In the genomic region with DNA sequence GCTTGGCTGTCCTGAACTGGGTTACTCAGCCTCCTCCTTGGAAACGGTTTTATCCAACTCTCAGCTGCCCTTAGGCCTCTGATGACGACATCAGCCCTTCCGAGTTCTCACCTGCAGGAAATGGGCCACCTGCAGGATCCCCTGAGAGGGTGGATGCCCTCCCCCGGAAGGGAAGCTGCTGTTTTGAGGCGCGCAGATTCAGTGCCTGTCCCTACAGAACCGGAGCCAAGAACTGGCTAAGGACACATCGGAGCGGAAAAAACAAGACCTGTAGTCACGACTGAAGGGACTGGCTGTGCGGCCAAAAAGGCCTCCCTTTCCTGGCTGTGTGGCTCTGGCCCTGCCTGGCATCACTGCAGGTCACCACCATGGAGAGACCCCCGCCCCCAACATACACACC, we compare ENCODE assay signal across 24 cellular contexts. TPM values are rescaled to one million over a fixed set of nuclear protein-coding genes. Genes with fewer than 3 reads are reported as not detected.
DNase-seq lines count a peak whose midpoint lies in the region; ATAC-seq and TF ChIP-seq lines count a peak whose summit lies in the region.
"Had no signal": no experiment of that assay in that cellular context is flagged by ENCODE, and none has a peak within 500 bp of the region (broad histone marks: within the 10 kb centered on the region; RNA-seq: fewer than 3 reads in every experiment).

No MANE protein-coding gene starts in this region.

- DNase-seq in DMS53 (lab: John Stamatoyannopoulos, UW) (peak; percentile 36), DMS53 treated with DMSO at 0.1 percent for 48 hours (lab: John Stamatoyannopoulos, UW; ENCODE audit: unreplicated experiment) (no peak), cerebellar cortex (ENCODE audit: low spot score) (peak; percentile 86), left ventricle myocardium superior (peak; percentile 27), transverse colon (peak; percentile 49), SK-N-SH (no peak)
- DNase-seq: activated CD4-positive, alpha-beta T cell treated with anti-CD3 and anti-CD28 coated beads for 36 hours; activated CD8-positive, alpha-beta T cell treated with anti-CD3 and anti-CD28 coated beads, Interleukin-2, amount 10 ng/mL, durations not matched to agents 7 days and 5 days; activated gamma-delta T cell; activated T-cell treated with anti-CD3 and anti-CD28 coated beads for 4 hours; body of pancreas; heart right ventricle; NCI-H1092; NCI-H187 treated with DMSO at 0.1 percent for 48 hours; NCI-H2227 treated with DMSO at 0.1 percent for 48 hours; NCI-H526 treated with DMSO at 0.1 percent for 48 hours; stimulated activated CD4-positive, alpha-beta T cell treated with anti-CD3 and anti-CD28 coated beads, Interleukin-15, amount 100 ng/mL, for 24 hours; stimulated activated naive CD4-positive, alpha-beta T cell had no signal

- in situ Hi-C loops in transverse colon (cut with MboI; ENCODE audit: low pct_ligation_motif_present in 1 of 4, low pct_unique_long_range_greater_than_20kb in 1 of 4, low sequenced_read_pairs in 3 of 4): loop anchor here in 1 of 4 donors (10.0 kb wide), 1 partner anchor 66 kb away; the partner anchor contains the start of gene MAP1LC3B

- H3K4me2 ChIP-seq in SK-N-SH: no peak overlapping the region

- peaks cover 0 to 17% (median 8%) of the 10 kb centered on the region in 4 donors for H3K36me3 ChIP-seq in transverse colon
- peaks cover 0 to 33% of the 10 kb centered on the region in 2 experiments for H3K36me3 ChIP-seq in SK-N-SH (replicated peaks in 1 of 2; ENCODE audit: control insufficient read depth in 1 of 2, insufficient read depth in 2 of 2, low read length in 1 of 2)

- no peak overlapping the region for H3K9ac ChIP-seq in SK-N-SH

- no peak overlapping the region for H2AFZ ChIP-seq in SK-N-SH (ENCODE audit: low read depth)

- TF ChIP-seq RAD21 in SK-N-SH (IDR thresholded peaks at IDR 0.05; ENCODE audit: low read length): no peak

- TF ChIP-seq CTCF in transverse colon (IDR thresholded peaks at IDR 0.05) (no peak), SK-N-SH (IDR thresholded peaks at IDR 0.05) (no peak)

- no peaks in the 10 kb centered on the region for H3F3A ChIP-seq in SK-N-SH (replicated peaks; ENCODE audit: insufficient read depth)

- WGBS in transverse colon (ENCODE audit: low coverage in 1 of 2), 2 donors: 61% methylated on average over 12 of the region's 12 CpGs; no CpG with 5 or more reads in 1 of the 2 donors
- WGBS in SK-N-SH (ENCODE audit: low lambda C conversion rate): 93% methylated on average over 9 of the region's 12 CpGs

- H3K9me2 ChIP-seq in SK-N-SH: no peaks in the 10 kb centered on the region

- CTCF ChIA-PET in SK-N-SH (lab: Yijun Ruan, JAX): no interaction called here

- no peaks in the 10 kb centered on the region for H3K79me2 ChIP-seq in SK-N-SH (ENCODE audit: insufficient read depth)

- H4K20me1 ChIP-seq in SK-N-SH (ENCODE audit: insufficient read depth): 0 out of 2 replicates have a peak, but pooled peaks cover 4% of the 10 kb centered on the region

- TF ChIP-seq EP300 in transverse colon (IDR thresholded peaks at IDR 0.05; ENCODE audit: low read depth) (no peak), SK-N-SH (IDR thresholded peaks at IDR 0.05; ENCODE audit: borderline replicate concordance in 1 of 2, low read depth in 1 of 2, low read length in 1 of 2) (no peak)

- no peak for ATAC-seq in left ventricle myocardium superior
- no peak for ATAC-seq in GM19035 (IDR thresholded peaks at IDR 0.05; ENCODE audit: unreplicated experiment)
- ATAC-seq in HG03175 (IDR thresholded peaks at IDR 0.05; ENCODE audit: unreplicated experiment): no peak
- ATAC-seq: activated CD4-positive, alpha-beta T cell treated with anti-CD3 and anti-CD28 coated beads for 36 hours; activated CD8-positive, alpha-beta T cell treated with anti-CD3 and anti-CD28 coated beads, Interleukin-2, amount 10 ng/mL, durations not matched to agents 7 days and 5 days; body of pancreas; GM12878; sciatic nerve had no signal

- no peaks in the 10 kb centered on the region for H3K27me3 ChIP-seq in transverse colon
- no peaks in the 10 kb centered on the region for H3K27me3 ChIP-seq in SK-N-SH (ENCODE audit: insufficient read depth)
- H3K27me3 ChIP-seq: body of pancreas, heart right ventricle had no signal

- TF ChIP-seq POLR2A in transverse colon (IDR thresholded peaks at IDR 0.05): no peak

- H3K4me3 ChIP-seq in transverse colon (no peak overlapping the region), SK-N-SH (ENCODE audit: low read depth in 2 of 2, low read length in 1 of 2) (no peak overlapping the region)
- H3K4me3 ChIP-seq: body of pancreas, GM12878, heart right ventricle, SK-N-MC had no signal

- POLR2A ChIA-PET in SK-N-SH (lab: Yijun Ruan, JAX): no interaction called here

- H3K9me3 ChIP-seq in transverse colon (no peaks in the 10 kb centered on the region), SK-N-SH (no peaks in the 10 kb centered on the region)
- H3K9me3 ChIP-seq: body of pancreas, heart right ventricle had no signal

- H3K4me1 ChIP-seq in transverse colon (peaks cover 0 to 6% (median 3%) of the 10 kb centered on the region in 4 donors), SK-N-SH (ENCODE audit: control insufficient read depth in 1 of 2, insufficient read depth in 2 of 2, low read depth in 1 of 2, low read length in 1 of 2) (peaks cover 0 to 7% of the 10 kb centered on the region in 2 experiments; a peak in 1 of 4 replicates)

- intact Hi-C loops in left ventricle myocardium superior (cut with micrococcal nuclease) (no loop called here), transverse colon (cut with DNase I; ENCODE audit: low total_unique reads) (loop anchor here (10.0 kb wide), 1 partner anchor 46 kb away; no protein-coding TSS in a partner anchor)

- no peak overlapping the region for H3K27ac ChIP-seq in transverse colon
- H3K27ac ChIP-seq in SK-N-SH (ENCODE audit: low read depth in 2 of 2, low read length in 1 of 2): no peak overlapping the region
- H3K27ac ChIP-seq: 22Rv1, body of pancreas, SK-N-MC had no signal

TF ChIP-seq in SK-N-SH, 30 proteins besides CTCF, POLR2A, EP300 and RAD21 (continues in another document):
- no peak for TF ChIP-seq GABPA (IDR thresholded peaks at IDR 0.05; ENCODE audit: low read depth)
- no peak for TF ChIP-seq SIN3A (IDR thresholded peaks at IDR 0.05; ENCODE audit: borderline replicate concordance, low read depth, low read length)
- TF ChIP-seq SMC3 (IDR thresholded peaks at IDR 0.05; ENCODE audit: low read depth, low read length): no peak
- TF ChIP-seq FOSL2 (IDR thresholded peaks at IDR 0.05; ENCODE audit: borderline replicate concordance, low read depth): no peak
- no peak for TF ChIP-seq REST (IDR thresholded peaks at IDR 0.05; ENCODE audit: low read depth, low read length)
- TF ChIP-seq USF2 (IDR thresholded peaks at IDR 0.05; ENCODE audit: borderline replicate concordance, low read depth, low read length): no peak
- TF ChIP-seq MXI1 (IDR thresholded peaks at IDR 0.05; ENCODE audit: low read depth, low read length): no peak
- no peak for TF ChIP-seq TAF1 (IDR thresholded peaks at IDR 0.05; ENCODE audit: borderline replicate concordance, low read depth, low read length)
- no peak for TF ChIP-seq POLR2AphosphoS5 (IDR thresholded peaks at IDR 0.05; ENCODE audit: low read depth, low read length)
- no peak for TF ChIP-seq USF1 (IDR thresholded peaks at IDR 0.05; ENCODE audit: borderline replicate concordance, low read depth)

RNA-seq across cellular contexts. Expression of gene C16orf95, which starts 11.7 kb away (rescaled TPM):
- total RNA-seq in left ventricle myocardium superior (2.6 TPM), transverse colon (1 to 10 TPM in 2 of 4 donors, not detected in 2; 1.1 to 2.3 TPM)
- polyA plus RNA-seq in SK-N-SH (2012; rRNA removed): 3.6 and 5.0 TPM in 2 replicates
- 3.2 and 4.6 TPM in 2 replicates for polyA plus RNA-seq in SK-N-SH (2012; cell fraction: cytosol; rRNA removed)
- polyA plus RNA-seq in SK-N-SH (2012; cell fraction: nucleus; rRNA removed): 5.0 and 5.9 TPM in 2 replicates

RNA-seq across cellular contexts. Expression of gene FBXO31, which starts 54.7 kb away (rescaled TPM):
- 71.7 TPM for total RNA-seq in left ventricle myocardium superior
- 100 to 1,000 TPM in 3 of 4 donors, 10 to 100 TPM in 1; 83.6 to 403 (median 224) TPM for total RNA-seq in transverse colon
- 14.2 and 15.3 TPM in 2 replicates for polyA plus RNA-seq in SK-N-SH (2012; rRNA removed)
- polyA plus RNA-seq in SK-N-SH (2012; cell fraction: cytosol; rRNA removed): 4.5 and 8.4 TPM in 2 replicates
- 45.0 and 46.1 TPM in 2 replicates for polyA plus RNA-seq in SK-N-SH (2012; cell fraction: nucleus; rRNA removed)

Comparison
In these comparisons a context has a peak if more than half of its experiments do, and no peak if none do; other contexts are left out.
1. DNase-seq: peak in DMS53 (single experiment), cerebellar cortex (single experiment), left ventricle myocardium superior (single experiment) and transverse colon (single experiment); none in DMS53 treated with DMSO at 0.1 percent for 48 hours (single experiment) and SK-N-SH (single experiment).